1 cellular context compared by ENCODE assay signal in genomic region chr9:125143377-125144090, GRCh38.
TF ChIP-seq lines count a peak whose summit lies in the region.

Gene SCAI, minus strand, starts transcription at chr9:125143528. Its CDS starts 91 bp downstream, at chr9:125143437.

TF ChIP-seq in K562, 482 proteins besides CTCF, POLR2A, EP300 and RAD21 (continued from another document and continues in another):
- no peak for TF ChIP-seq RREB1 (CRISPR knock-in tag; IDR thresholded peaks at IDR 0.05)
- no peak for TF ChIP-seq RBM22 (IDR thresholded peaks at IDR 0.05; ENCODE audit: low read depth, low read length, poor library complexity, severe bottlenecking)
- no peak for TF ChIP-seq KLF13 (tag; IDR thresholded peaks at IDR 0.05; ENCODE audit: borderline replicate concordance, low read depth)
- no peak for TF ChIP-seq ZNF655 (CRISPR knock-in tag; IDR thresholded peaks at IDR 0.05)
- TF ChIP-seq ZNF780A (CRISPR knock-in tag; IDR thresholded peaks at IDR 0.05): no peak
- no peak for TF ChIP-seq FOXK2 (conservative IDR thresholded peaks at IDR 0.05 in 1 of 2, IDR thresholded peaks at IDR 0.05 in 1 of 2; ENCODE audit: low read depth in 2 of 2)
- TF ChIP-seq FOXP1 (CRISPR knock-in tag; IDR thresholded peaks at IDR 0.05): 0 out of 2 replicates have a peak, but pooled peaks have one; percentile 39
- no peak for TF ChIP-seq ZNF644 (tag; IDR thresholded peaks at IDR 0.05; ENCODE audit: low read depth)
- peak; percentile 72 for TF ChIP-seq ESRRA (IDR thresholded peaks at IDR 0.05; ENCODE audit: borderline replicate concordance, low read depth)
- peak; percentile 83 for TF ChIP-seq ATF7 (IDR thresholded peaks at IDR 0.05)
- no peak for TF ChIP-seq ZBTB11 (CRISPR knock-in tag; IDR thresholded peaks at IDR 0.05)
- no peak for TF ChIP-seq TGIF2 (CRISPR knock-in tag; IDR thresholded peaks at IDR 0.05)
- no peak for TF ChIP-seq GMEB1 (CRISPR knock-in tag; IDR thresholded peaks at IDR 0.05)
- no peak for TF ChIP-seq MTA2 (IDR thresholded peaks at IDR 0.05; ENCODE audit: low read depth)
- peak; percentile 83 for TF ChIP-seq EGR1 (conservative IDR thresholded peaks at IDR 0.05)
- TF ChIP-seq CREB3 (tag; conservative IDR thresholded peaks at IDR 0.05; ENCODE audit: low read depth): no peak
- TF ChIP-seq SIX5 (IDR thresholded peaks at IDR 0.05; ENCODE audit: borderline replicate concordance in 1 of 2, insufficient read depth in 1 of 2, low read depth in 1 of 2, low read length in 2 of 2): no peak
- no peak for TF ChIP-seq JUNB (CRISPR knock-in tag; conservative IDR thresholded peaks at IDR 0.05)
- TF ChIP-seq ZNF830 (CRISPR knock-in tag; IDR thresholded peaks at IDR 0.05): no peak
- TF ChIP-seq ZNF184 (CRISPR knock-in tag; IDR thresholded peaks at IDR 0.05): no peak
- peak; percentile 77 for TF ChIP-seq RBFOX2 (IDR thresholded peaks at IDR 0.05; ENCODE audit: low read depth, low read length)
- TF ChIP-seq TCF7 (IDR thresholded peaks at IDR 0.05; ENCODE audit: borderline replicate concordance): no peak
- TF ChIP-seq HES1 (IDR thresholded peaks at IDR 0.05; ENCODE audit: low read depth): no peak
- TF ChIP-seq STAT6 (CRISPR knock-in tag; IDR thresholded peaks at IDR 0.05): no peak
- no peak for TF ChIP-seq RFX7 (CRISPR knock-in tag; IDR thresholded peaks at IDR 0.05)
- TF ChIP-seq ZNF146 (CRISPR knock-in tag; IDR thresholded peaks at IDR 0.05; ENCODE audit: unreplicated experiment): no peak
- no peak for TF ChIP-seq DMBX1 (CRISPR knock-in tag; IDR thresholded peaks at IDR 0.05; ENCODE audit: borderline replicate concordance)
- TF ChIP-seq JUN (IDR thresholded peaks at IDR 0.05; ENCODE audit: borderline replicate concordance, low read depth, low read length): peak; percentile 50; the same call in 1 of the 2 replicates
- TF ChIP-seq JUN (CRISPR knock-in tag; IDR thresholded peaks at IDR 0.05; ENCODE audit: borderline replicate concordance): no peak
- TF ChIP-seq CHD4 (IDR thresholded peaks at IDR 0.05; ENCODE audit: insufficient read depth, insufficient replicate concordance, low read depth, low read length, poor library complexity, severe bottlenecking): no peak
- no peak for TF ChIP-seq HMBOX1 (IDR thresholded peaks at IDR 0.05)
- TF ChIP-seq DNMT1 (IDR thresholded peaks at IDR 0.05): no peak
- TF ChIP-seq MLLT1 (IDR thresholded peaks at IDR 0.05): peak in 1 of 2 experiments; percentile 70; a peak in 1 of 4 replicates
- TF ChIP-seq GTF3C2 (IDR thresholded peaks at IDR 0.05; ENCODE audit: borderline replicate concordance, extremely low read depth, insufficient read length): no peak
